Comparison of ENCODE assay signal across 20 cellular contexts in genomic region chr18:53070706-53071105, GRCh38.
DNase-seq lines count a peak whose midpoint lies in the region; ATAC-seq lines count a peak whose summit lies in the region.
"Had no signal": no experiment of that assay in that cellular context is flagged by ENCODE, and none has a peak within 500 bp of the region (broad histone marks: within the 10 kb centered on the region; RNA-seq: fewer than 3 reads in every experiment).

No MANE protein-coding gene starts in this region.

- ATAC-seq in GM21423 (IDR thresholded peaks at IDR 0.05; ENCODE audit: unreplicated experiment) (no peak), GM21825 (IDR thresholded peaks at IDR 0.05; ENCODE audit: unreplicated experiment) (no peak)
- ATAC-seq: CD8-positive, alpha-beta T cell; K562 had no signal

- WGBS in mesendoderm (ENCODE audit: extremely low coverage, insufficient coverage, low lambda C conversion rate), result no CpG with 5 or more reads among the region's 6 CpGs

- H3K79me1 ChIP-seq in mesendoderm (ENCODE audit: low read length), result no peaks in the 10 kb centered on the region

- no peak overlapping the region for H2BK15ac ChIP-seq in mesendoderm (replicated peaks; ENCODE audit: low read depth)

- H2BK5ac ChIP-seq in mesendoderm (ENCODE audit: low read length), result no peak overlapping the region

- DNase-seq in DMS153 treated with DMSO at 0.1 percent for 48 hours (lab: John Stamatoyannopoulos, UW; ENCODE audit: unreplicated experiment) (peak; percentile 42), NCI-H1417 treated with DMSO at 0.1 percent for 48 hours (lab: John Stamatoyannopoulos, UW) (peak; percentile 46), RPMI7951 (ENCODE audit: low read depth) (peak; percentile 43), mesendoderm (no peak), C1 segment of cervical spinal cord (lab: John Stamatoyannopoulos, UW) (no peak), AG08395 (ENCODE audit: low spot score) (no peak)
- DNase-seq: ACHN; BE2C; CD8-positive, alpha-beta T cell; GOT3; NCI-H1105; NCI-H2227 treated with DMSO at 0.1 percent for 48 hours; NCI-H774; RPMI8226; T-helper 1 cell had no signal

- no peaks in the 10 kb centered on the region for H3K4me1 ChIP-seq in mesendoderm (ENCODE audit: control insufficient read depth, low read depth, low read length)
- H3K4me1 ChIP-seq: BE2C had no signal

- no peaks in the 10 kb centered on the region for H3K27me3 ChIP-seq in mesendoderm (ENCODE audit: insufficient read depth, low read length, poor library complexity)
- H3K27me3 ChIP-seq: BE2C had no signal

- no peak overlapping the region for H2BK120ac ChIP-seq in mesendoderm (ENCODE audit: low read depth, low read length)

- no peak overlapping the region for H3K56ac ChIP-seq in mesendoderm (ENCODE audit: low read length)

- H4K5ac ChIP-seq in mesendoderm (ENCODE audit: low read length), result no peak overlapping the region

- peak overlapping the region; percentile 80 for H3K23ac ChIP-seq in mesendoderm (ENCODE audit: low read length)

- no peak overlapping the region for H3K9ac ChIP-seq in mesendoderm (ENCODE audit: low read length)

- H3K79me2 ChIP-seq in mesendoderm (ENCODE audit: control insufficient read depth, insufficient read depth, low read length), result no peaks in the 10 kb centered on the region

- no peak overlapping the region for H4K8ac ChIP-seq in mesendoderm (ENCODE audit: low read depth, low read length)

- no peak overlapping the region for H3K27ac ChIP-seq in mesendoderm (ENCODE audit: low read depth, low read length)
- H3K27ac ChIP-seq: HL-60, SK-N-MC had no signal

- no peak overlapping the region for H2AK5ac ChIP-seq in mesendoderm (ENCODE audit: low read length)

- H3K4ac ChIP-seq in mesendoderm (ENCODE audit: low read depth, low read length), result no peak overlapping the region

- no peak overlapping the region for H3K4me2 ChIP-seq in mesendoderm (ENCODE audit: low read length)

- H3K4me3 ChIP-seq in mesendoderm (ENCODE audit: low read length), result no peak overlapping the region
- H3K4me3 ChIP-seq: K562, SK-N-MC had no signal

- H3K18ac ChIP-seq in mesendoderm (ENCODE audit: low read length), result no peak overlapping the region

- no peaks in the 10 kb centered on the region for H3K36me3 ChIP-seq in mesendoderm (ENCODE audit: control insufficient read depth, insufficient read depth, low read length)
- H3K36me3 ChIP-seq: BE2C had no signal

Comparison
In these comparisons a context has a peak if more than half of its experiments do, and no peak if none do; other contexts are left out.
1. DNase-seq: peak in DMS153 treated with DMSO at 0.1 percent for 48 hours (single experiment), NCI-H1417 treated with DMSO at 0.1 percent for 48 hours (single experiment) and RPMI7951 (single experiment); none in mesendoderm (single experiment), C1 segment of cervical spinal cord (0 of 14) and AG08395 (single experiment).